ENCODE assay signal across 15 cellular contexts in genomic region chr11:14334893-14335292, GRCh38. TPM values are rescaled to one million over a fixed set of nuclear protein-coding genes. Genes with fewer than 3 reads are reported as not detected.
DNase-seq lines count a peak whose midpoint lies in the region; ATAC-seq and TF ChIP-seq lines count a peak whose summit lies in the region.
"Had no signal": no experiment of that assay in that cellular context is flagged by ENCODE, and none has a peak within 500 bp of the region (broad histone marks: within the 10 kb centered on the region; RNA-seq: fewer than 3 reads in every experiment).

No MANE protein-coding gene starts in this region.

- H3K36me3 ChIP-seq in DOHH2 (ENCODE audit: control insufficient read depth, low read length) (peaks cover 8% of the 10 kb centered on the region), HUES48 (ENCODE audit: control insufficient read depth, insufficient read depth, low read length) (no peaks in the 10 kb centered on the region), iPS-20b (ENCODE audit: insufficient read depth, low read depth, low read length) (no peaks in the 10 kb centered on the region)

- POLR2A ChIA-PET in activated CD4-positive, alpha-beta memory T cell treated with anti-CD3 and anti-CD28 coated beads, Interleukin-2, amount 10 ng/mL, durations not matched to agents 7 days and 5 days (lab: Charles Lee): interaction anchor here (0.7 kb wide), 1 partner anchor 46 kb away, joined by 3 read pairs; no protein-coding TSS in a partner anchor

- H3K9ac ChIP-seq in HUES48 (ENCODE audit: low read depth, low read length): no peak overlapping the region
- H3K9ac ChIP-seq in iPS-20b (ENCODE audit: low read depth, low read length): no peak overlapping the region

- peaks cover 39% of the 10 kb centered on the region for H3K4me1 Mint-ChIP-seq in activated CD4-positive, alpha-beta memory T cell treated with anti-CD3 and anti-CD28 coated beads, Interleukin-2, amount 10 ng/mL, durations not matched to agents 7 days and 5 days

- CTCF ChIA-PET in activated CD4-positive, alpha-beta memory T cell treated with anti-CD3 and anti-CD28 coated beads, Interleukin-2, amount 10 ng/mL, durations not matched to agents 7 days and 5 days (lab: Charles Lee): no interaction called here

- peaks cover 30% of the 10 kb centered on the region for H3K9me3 Mint-ChIP-seq in activated CD4-positive, alpha-beta memory T cell treated with anti-CD3 and anti-CD28 coated beads, Interleukin-2, amount 10 ng/mL, durations not matched to agents 7 days and 5 days

- TF ChIP-seq CTCF in DOHH2 (IDR thresholded peaks at IDR 0.05; ENCODE audit: low read depth, low read length, poor library complexity, severe bottlenecking): no peak

- H3K4me3 Mint-ChIP-seq in activated CD4-positive, alpha-beta memory T cell treated with anti-CD3 and anti-CD28 coated beads, Interleukin-2, amount 10 ng/mL, durations not matched to agents 7 days and 5 days: no peak overlapping the region

- ATAC-seq in GM19463 (IDR thresholded peaks at IDR 0.05; ENCODE audit: unreplicated experiment): peak; percentile 42

- H4K20me1 ChIP-seq in DOHH2 (ENCODE audit: control insufficient read depth, insufficient read depth, low read depth, low read length): 0 out of 2 replicates have a peak, but pooled peaks cover 4% of the 10 kb centered on the region

- H3K27me3 Mint-ChIP-seq in activated CD4-positive, alpha-beta memory T cell treated with anti-CD3 and anti-CD28 coated beads, Interleukin-2, amount 10 ng/mL, durations not matched to agents 7 days and 5 days: no peaks in the 10 kb centered on the region

- H3K9me3 ChIP-seq in DOHH2 (ENCODE audit: control insufficient read depth, insufficient read depth, low read length) (peaks cover 16% of the 10 kb centered on the region; the same call in 1 of the 2 replicates), HUES48 (ENCODE audit: control insufficient read depth, insufficient read depth, low read length) (no peaks in the 10 kb centered on the region), iPS-20b (ENCODE audit: insufficient read depth, low read depth, low read length) (no peaks in the 10 kb centered on the region)

- peak overlapping the region; percentile 60 for H3K4me2 ChIP-seq in DOHH2 (ENCODE audit: low read length)

- peaks cover 80% of the 10 kb centered on the region for H3K4me1 ChIP-seq in DOHH2 (ENCODE audit: control insufficient read depth, low read length)
- H3K4me1 ChIP-seq in HUES48 (ENCODE audit: control insufficient read depth, insufficient read depth, low read length): peaks cover 85% of the 10 kb centered on the region
- peaks cover 76% of the 10 kb centered on the region for H3K4me1 ChIP-seq in iPS-20b (ENCODE audit: insufficient read depth, low read length)

- no peak for DNase-seq in NCI-H2196 treated with DMSO at 0.1 percent for 48 hours (lab: John Stamatoyannopoulos, UW; ENCODE audit: unreplicated experiment)
- DNase-seq in activated CD4-positive, alpha-beta memory T cell treated with anti-CD3 and anti-CD28 coated beads, Interleukin-2, amount 10 ng/mL, durations not matched to agents 7 days and 5 days: no peak
- DNase-seq in CD1c-positive myeloid dendritic cell (ENCODE audit: extremely low spot score): no peak
- no peak for DNase-seq in substantia nigra (lab: John Stamatoyannopoulos, UW)
- DNase-seq: activated CD4-positive, alpha-beta T cell treated with anti-CD3 and anti-CD28 coated beads for 1 hour; activated gamma-delta T cell; AML-193; NCI-H1092 treated with DMSO at 0.1 percent for 48 hours; NCI-H748 treated with DMSO at 0.1 percent for 48 hours had no signal

- H3K36me3 Mint-ChIP-seq in activated CD4-positive, alpha-beta memory T cell treated with anti-CD3 and anti-CD28 coated beads, Interleukin-2, amount 10 ng/mL, durations not matched to agents 7 days and 5 days (ENCODE audit: low read depth): peaks cover 46% of the 10 kb centered on the region

- peak overlapping the region; percentile 10; the same call in 1 of the 2 replicates for H3K27ac ChIP-seq in DOHH2 (ENCODE audit: low read depth, low read length)
- peak overlapping the region; percentile 11 for H3K27ac ChIP-seq in HUES48 (ENCODE audit: low read depth, low read length)
- peak overlapping the region; percentile 57 for H3K27ac ChIP-seq in iPS-20b (ENCODE audit: low read length)
- H3K27ac ChIP-seq in substantia nigra (ENCODE audit: low read depth, low read length, poor library complexity, severe bottlenecking): no peak overlapping the region
- H3K27ac ChIP-seq: HL-60, skin epidermis had no signal

- no peak overlapping the region for H3K27ac Mint-ChIP-seq in activated CD4-positive, alpha-beta memory T cell treated with anti-CD3 and anti-CD28 coated beads, Interleukin-2, amount 10 ng/mL, durations not matched to agents 7 days and 5 days

- H3F3A ChIP-seq in DOHH2 (ENCODE audit: control insufficient read depth, insufficient read depth): peaks cover 11% of the 10 kb centered on the region

- peak overlapping the region; percentile 46 for H3K4me3 ChIP-seq in DOHH2 (ENCODE audit: low read length)
- no peak overlapping the region for H3K4me3 ChIP-seq in HUES48 (ENCODE audit: low read depth, low read length)
- 0 out of 2 replicates have a peak overlapping the region, but pooled peaks have one; percentile 6 for H3K4me3 ChIP-seq in iPS-20b (ENCODE audit: low read length)
- H3K4me3 ChIP-seq: skin epidermis had no signal

- no peaks in the 10 kb centered on the region for H3K9me2 ChIP-seq in DOHH2 (replicated peaks; ENCODE audit: control insufficient read depth, low read length)

- peaks cover 97% of the 10 kb centered on the region for H3K79me2 ChIP-seq in DOHH2 (ENCODE audit: control insufficient read depth, low read length)

- H3K27me3 ChIP-seq in DOHH2 (ENCODE audit: control insufficient read depth, low read length) (no peaks in the 10 kb centered on the region), HUES48 (ENCODE audit: control insufficient read depth, insufficient read depth, low read length) (no peaks in the 10 kb centered on the region), iPS-20b (ENCODE audit: insufficient read depth, low read length) (no peaks in the 10 kb centered on the region)

RNA-seq across cellular contexts. Expression of gene RRAS2, which starts 24.1 kb away (rescaled TPM):
- 10 to 100 TPM; 55.7 to 58.5 TPM for total RNA-seq in activated CD4-positive, alpha-beta memory T cell treated with anti-CD3 and anti-CD28 coated beads, Interleukin-2, amount 10 ng/mL, durations not matched to agents 7 days and 5 days
